35 cellular contexts compared by ENCODE assay signal in the genomic region with DNA sequence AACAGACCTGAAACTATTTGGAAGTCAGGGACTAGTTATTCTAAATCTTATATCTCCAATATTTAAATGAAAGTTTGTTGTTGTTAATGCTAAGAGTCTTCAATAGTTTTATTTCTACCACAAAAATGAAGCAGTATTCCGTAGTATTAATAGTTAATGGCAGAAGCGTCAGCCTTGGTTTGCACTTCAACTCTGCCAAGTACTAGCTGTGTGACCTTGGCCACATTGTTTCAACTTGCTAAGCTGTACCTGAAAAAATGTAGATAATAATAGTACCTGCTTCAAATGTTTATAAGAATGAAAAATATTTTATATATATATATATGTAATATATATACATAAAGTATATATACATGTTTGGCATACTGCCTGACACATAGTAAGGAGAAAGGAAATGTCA.
"Had no signal": no experiment of that assay in that cellular context is flagged by ENCODE, and none has a peak within 500 bp of the region (broad histone marks: within the 10 kb centered on the region; RNA-seq: fewer than 3 reads in every experiment).

No MANE protein-coding gene starts in this region.

- H3K27me3 ChIP-seq: MG63 had no signal

- H3K9me3 ChIP-seq: MG63 had no signal

- H3K4me2 ChIP-seq: KMS-11 had no signal

- H3K4me3 ChIP-seq: MG63 had no signal

- H3K27ac ChIP-seq: KMS-11 had no signal

- DNase-seq: Karpas-422, Kasumi-1, MG63, MM.1S, MV-4-11, NCI-H1048, NCI-H1092, NCI-H1092 treated with DMSO at 0.1 percent for 48 hours, NCI-H1105, NCI-H1105 treated with DMSO at 0.1 percent for 48 hours, NCI-H1417, NCI-H1417 treated with DMSO at 0.1 percent for 48 hours, NCI-H1436, NCI-H1436 treated with DMSO at 0.1 percent for 48 hours, NCI-H146, NCI-H1694, NCI-H1694 treated with DMSO at 0.1 percent for 48 hours, NCI-H187, NCI-H187 treated with DMSO at 0.1 percent for 48 hours, NCI-H1930, NCI-H2029, NCI-H2029 treated with DMSO at 0.1 percent for 48 hours, NCI-H2081, NCI-H2081 treated with DMSO at 0.1 percent for 48 hours, NCI-H2107, NCI-H2171, NCI-H2171 treated with DMSO at 0.1 percent for 48 hours, NCI-H2227 treated with DMSO at 0.1 percent for 48 hours, NCI-H226, NCI-H345, NCI-H446, NCI-H446 treated with DMSO at 0.1 percent for 48 hours, NCI-H510A, NCI-H510A treated with DMSO at 0.1 percent for 48 hours had no signal

- H3K36me3 ChIP-seq: MG63 had no signal

- H3K9ac ChIP-seq: KMS-11 had no signal
